ENCODE assay signal across 23 cellular contexts in the genomic region with DNA sequence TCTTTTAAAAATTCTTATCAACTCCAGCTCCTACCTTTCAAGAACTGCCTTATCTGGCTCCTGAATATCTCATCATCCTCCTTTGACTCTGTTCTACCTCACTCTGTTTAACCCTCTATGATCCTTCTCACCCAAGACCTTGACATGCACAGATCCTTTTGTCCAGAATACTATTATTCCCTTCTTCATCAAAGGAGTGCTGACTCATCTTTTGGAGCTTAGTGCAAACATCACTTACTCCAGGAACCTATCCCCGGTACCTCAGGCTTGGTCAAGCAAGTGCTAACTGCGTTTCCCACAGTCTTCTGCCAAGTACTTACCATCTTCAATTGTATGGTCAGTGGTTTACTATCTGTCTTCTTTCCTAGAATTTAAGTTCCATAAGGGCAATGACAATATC.
"Had no signal": no experiment of that assay in that cellular context is flagged by ENCODE, and none has a peak within 500 bp of the region (broad histone marks: within the 10 kb centered on the region; RNA-seq: fewer than 3 reads in every experiment).

No MANE protein-coding gene starts in this region.

- H3K27ac Mint-ChIP-seq: IgD-negative memory B cell had no signal

- H3K27me3 Mint-ChIP-seq: IgD-negative memory B cell had no signal

- ATAC-seq: Panc1, PC-3, SK-N-SH treated with all-trans-retinoic acid at 6 μM for 48 hours had no signal

- H3K27ac ChIP-seq: RWPE1 had no signal

- DNase-seq: KBM-7, MV-4-11, NCI-H1048, NCI-H1105, NCI-H1417, NCI-H146, NCI-H1694 treated with DMSO at 0.1 percent for 48 hours, NCI-H1930, NCI-H2081, NCI-H2107, NCI-H226, NCI-H446, NCI-H510A, NCI-H524 treated with DMSO at 0.1 percent for 48 hours, NCI-H69, NCI-H774, PC-3, SHP77, T-helper 1 cell had no signal
